ENCODE assay signal across 12 cellular contexts in genomic region chr10:58588673-58589265, GRCh38.
A peak's percentile ranks its signal among the peaks of the same experiment; 100 is the strongest.
DNase-seq lines count a peak whose midpoint lies in the region; ATAC-seq and TF ChIP-seq lines count a peak whose summit lies in the region.
"Had no signal": no experiment of that assay in that cellular context is flagged by ENCODE, and none has a peak within 500 bp of the region (broad histone marks: within the 10 kb centered on the region; RNA-seq: fewer than 3 reads in every experiment).

No MANE protein-coding gene starts in this region.

- no peaks in the 10 kb centered on the region for H3K9me3 Mint-ChIP-seq in activated T-cell treated with anti-CD3 and anti-CD28 coated beads, Interleukin-2, amount 50 U/mL, for 4 hours

- no peak for TF ChIP-seq POLR2A in heart left ventricle (IDR thresholded peaks at IDR 0.05)

- no peak overlapping the region for H3K4me3 ChIP-seq in H7 (ENCODE audit: insufficient read depth, low read depth, low read length)
- H3K4me3 ChIP-seq in WERI-Rb-1 (ENCODE audit: low read depth, low read length) = no peak overlapping the region
- no peak overlapping the region for H3K4me3 ChIP-seq in heart left ventricle

- H3K36me3 ChIP-seq in H7 (replicated peaks; ENCODE audit: control insufficient read depth, insufficient read depth, low read length) (no peaks in the 10 kb centered on the region), WERI-Rb-1 (no peaks in the 10 kb centered on the region), heart left ventricle (peaks cover 0 to 5% (median 0%) of the 10 kb centered on the region in 9 donors)

- H3K9me3 ChIP-seq in WERI-Rb-1 (ENCODE audit: severe bottlenecking) = no peaks in the 10 kb centered on the region
- peaks cover 0 to 2% (median 0%) of the 10 kb centered on the region in 12 donors for H3K9me3 ChIP-seq in heart left ventricle

- DNase-seq in H7 (peak; percentile 30), WERI-Rb-1 (peak; percentile 10), heart left ventricle (peak in 1 of 5 donors; percentile 24), posterior vena cava (ENCODE audit: low spot score) (peak; percentile 79), mucosa of gallbladder (ENCODE audit: low spot score) (no peak)
- no peak for DNase-seq in activated T-cell treated with anti-CD3 and anti-CD28 coated beads, Interleukin-2, amount 50 U/mL, for 4 hours
- DNase-seq: CD8-positive, alpha-beta T cell; mesenchymal stem cell; NCI-H2081 had no signal

- no peaks in the 10 kb centered on the region for H3K4me1 Mint-ChIP-seq in activated T-cell treated with anti-CD3 and anti-CD28 coated beads, Interleukin-2, amount 50 U/mL, for 4 hours (ENCODE audit: low read depth)

- H3K27me3 ChIP-seq in H7 (ENCODE audit: control insufficient read depth, insufficient read depth, low read length) = no peaks in the 10 kb centered on the region
- H3K27me3 ChIP-seq in WERI-Rb-1 (ENCODE audit: insufficient read depth, low read depth, severe bottlenecking) = no peaks in the 10 kb centered on the region
- H3K27me3 ChIP-seq in heart left ventricle = no peaks in the 10 kb centered on the region

- ATAC-seq in heart left ventricle (peak in 2 of 4 donors; percentile 32 to 34), HG03196 (IDR thresholded peaks at IDR 0.05; ENCODE audit: unreplicated experiment) (no peak), GM19452 (IDR thresholded peaks at IDR 0.05; ENCODE audit: unreplicated experiment) (no peak)
- ATAC-seq in activated T-cell treated with anti-CD3 and anti-CD28 coated beads, Interleukin-2, amount 50 U/mL, for 4 hours = no peak
- ATAC-seq: CD8-positive, alpha-beta T cell had no signal

- 82 to 91% (median 86%) methylated on average over 12 to 14 of the region's 14 CpGs for WGBS in heart left ventricle, 4 donors

- H3K36me3 Mint-ChIP-seq in activated T-cell treated with anti-CD3 and anti-CD28 coated beads, Interleukin-2, amount 50 U/mL, for 4 hours (ENCODE audit: insufficient read depth) = no peaks in the 10 kb centered on the region
- H3K36me3 Mint-ChIP-seq: activated naive CD8-positive, alpha-beta T cell; CD8-positive, alpha-beta T cell had no signal

- no peak overlapping the region for H3K4me3 Mint-ChIP-seq in activated T-cell treated with anti-CD3 and anti-CD28 coated beads, Interleukin-2, amount 50 U/mL, for 4 hours
- H3K4me3 Mint-ChIP-seq: activated naive CD8-positive, alpha-beta T cell; CD8-positive, alpha-beta T cell had no signal

- intact Hi-C loops in heart left ventricle (cut with DNase I) (loop anchor here in 1 of 10 donors (10.0 kb wide), 1 partner anchor 174 kb away; no protein-coding TSS in a partner anchor), posterior vena cava (cut with DNase I) (no loop called here)

- H3K27me3 Mint-ChIP-seq in activated T-cell treated with anti-CD3 and anti-CD28 coated beads, Interleukin-2, amount 50 U/mL, for 4 hours (ENCODE audit: low read depth) = no peaks in the 10 kb centered on the region

- H3K27ac ChIP-seq in WERI-Rb-1 = no peak overlapping the region
- H3K27ac ChIP-seq in heart left ventricle = no peak overlapping the region

- H3K4me1 ChIP-seq in heart left ventricle = peaks cover 0 to 23% (median 6%) of the 10 kb centered on the region in 12 donors

- TF ChIP-seq CTCF in WERI-Rb-1 (IDR thresholded peaks at IDR 0.05; ENCODE audit: low read depth, low read length) (no peak), heart left ventricle (IDR thresholded peaks at IDR 0.05) (peak in 7 of 12 donors; percentile 7 to 33 (median 31))

Comparison
In these comparisons a context has a peak if more than half of its experiments do, and no peak if none do; other contexts are left out.
1. DNase-seq: peak in H7 (single experiment), WERI-Rb-1 (single experiment) and posterior vena cava (single experiment); none in mucosa of gallbladder (single experiment) and activated T-cell treated with anti-CD3 and anti-CD28 coated beads, Interleukin-2, amount 50 U/mL, for 4 hours (single experiment).